12 cellular contexts compared by ENCODE assay signal in genomic region chr2:157440404-157441071, GRCh38. TPM values are rescaled to one million over a fixed set of nuclear protein-coding genes. Genes with fewer than 3 reads are reported as not detected.
A peak's percentile ranks its signal among the peaks of the same experiment; 100 is the strongest.
DNase-seq lines count a peak whose midpoint lies in the region; ATAC-seq and TF ChIP-seq lines count a peak whose summit lies in the region.
"Had no signal": no experiment of that assay in that cellular context is flagged by ENCODE, and none has a peak within 500 bp of the region (broad histone marks: within the 10 kb centered on the region; RNA-seq: fewer than 3 reads in every experiment).

No MANE protein-coding gene starts in this region.

- no peak for TF ChIP-seq CTCF in testis (IDR thresholded peaks at IDR 0.05)

- DNase-seq in activated CD8-positive, alpha-beta memory T cell treated with anti-CD3 and anti-CD28 coated beads, Interleukin-2, amount 10 ng/mL, durations not matched to agents 7 days and 5 days = no peak
- DNase-seq in activated CD8-positive, alpha-beta memory T cell treated with anti-CD3 and anti-CD28 coated beads for 24 hours = no peak
- DNase-seq in NAMALWA (ENCODE audit: low spot score) = peak; percentile 38
- DNase-seq in NCI-H187 (lab: John Stamatoyannopoulos, UW) = no peak
- no peak for DNase-seq in NCI-H524 (lab: John Stamatoyannopoulos, UW)
- no peak for DNase-seq in testis
- DNase-seq: ACHN; activated CD8-positive, alpha-beta memory T cell treated with anti-CD3 and anti-CD28 coated beads, Interleukin-2, amount 50 U/mL, for 4 hours; kidney glomerular epithelial cell; NCI-H526 treated with DMSO at 0.1 percent for 48 hours had no signal

- H3K4me1 ChIP-seq in testis = peaks cover 12% of the 10 kb centered on the region

- H3K9me3 ChIP-seq in testis = no peaks in the 10 kb centered on the region

- WGBS in testis, 2 donors = 83% methylated on average over 5 of the region's 5 CpGs

- TF ChIP-seq POLR2A in testis (IDR thresholded peaks at IDR 0.05) = no peak

- H3K4me3 Mint-ChIP-seq in activated CD8-positive, alpha-beta memory T cell treated with anti-CD3 and anti-CD28 coated beads, Interleukin-2, amount 10 ng/mL, durations not matched to agents 7 days and 5 days = peak overlapping the region; percentile 100
- H3K4me3 Mint-ChIP-seq in dendritic cell treated with granulocyte-macrophage colony-stimulating factor and Interleukin-4, amounts not matched to agents 40 ng/mL and 50 ng/mL, for 4 days = peak overlapping the region; percentile 84
- peak overlapping the region; percentile 90 for H3K4me3 Mint-ChIP-seq in stimulated activated memory B cell treated with anti-CD40 and anti-IgM and Interleukin-4, amounts not matched to agents 10 μg/mL and 1 μg/mL and 100 μg/mL, for 72 hours

- H3K27me3 Mint-ChIP-seq in activated CD8-positive, alpha-beta memory T cell treated with anti-CD3 and anti-CD28 coated beads, Interleukin-2, amount 10 ng/mL, durations not matched to agents 7 days and 5 days = no peaks in the 10 kb centered on the region
- H3K27me3 Mint-ChIP-seq in dendritic cell treated with granulocyte-macrophage colony-stimulating factor and Interleukin-4, amounts not matched to agents 40 ng/mL and 50 ng/mL, for 4 days = no peaks in the 10 kb centered on the region
- H3K27me3 Mint-ChIP-seq in stimulated activated memory B cell treated with anti-CD40 and anti-IgM and Interleukin-4, amounts not matched to agents 10 μg/mL and 1 μg/mL and 100 μg/mL, for 72 hours = no peaks in the 10 kb centered on the region

- H3K36me3 Mint-ChIP-seq in activated CD8-positive, alpha-beta memory T cell treated with anti-CD3 and anti-CD28 coated beads, Interleukin-2, amount 10 ng/mL, durations not matched to agents 7 days and 5 days = peaks cover 80% of the 10 kb centered on the region
- H3K36me3 Mint-ChIP-seq in dendritic cell treated with granulocyte-macrophage colony-stimulating factor and Interleukin-4, amounts not matched to agents 40 ng/mL and 50 ng/mL, for 4 days (ENCODE audit: low read depth) = peaks cover 73% of the 10 kb centered on the region
- peaks cover 78% of the 10 kb centered on the region for H3K36me3 Mint-ChIP-seq in stimulated activated memory B cell treated with anti-CD40 and anti-IgM and Interleukin-4, amounts not matched to agents 10 μg/mL and 1 μg/mL and 100 μg/mL, for 72 hours

- no peaks in the 10 kb centered on the region for H3K27me3 ChIP-seq in testis

- H3K27ac ChIP-seq in testis = no peak overlapping the region

- CTCF ChIA-PET in activated CD8-positive, alpha-beta memory T cell treated with anti-CD3 and anti-CD28 coated beads, Interleukin-2, amount 10 ng/mL, durations not matched to agents 7 days and 5 days (lab: Charles Lee) = interaction anchor here (0.7 to 5.4 kb wide), 17 partner anchors 8 to 436 kb away, joined by 3 to 25 read pairs (median 4); partner anchors contain the start of genes ACVR1, ACVR1C and ERMN

- no peaks in the 10 kb centered on the region for H3K36me3 ChIP-seq in testis (ENCODE audit: low read depth, missing control alignments)

- no peak overlapping the region for H3K4me3 ChIP-seq in testis

- no peaks in the 10 kb centered on the region for H3K9me3 Mint-ChIP-seq in activated CD8-positive, alpha-beta memory T cell treated with anti-CD3 and anti-CD28 coated beads, Interleukin-2, amount 10 ng/mL, durations not matched to agents 7 days and 5 days (ENCODE audit: low read depth)
- no peaks in the 10 kb centered on the region for H3K9me3 Mint-ChIP-seq in dendritic cell treated with granulocyte-macrophage colony-stimulating factor and Interleukin-4, amounts not matched to agents 40 ng/mL and 50 ng/mL, for 4 days
- no peaks in the 10 kb centered on the region for H3K9me3 Mint-ChIP-seq in stimulated activated memory B cell treated with anti-CD40 and anti-IgM and Interleukin-4, amounts not matched to agents 10 μg/mL and 1 μg/mL and 100 μg/mL, for 72 hours

- peak overlapping the region; percentile 98 for H3K27ac Mint-ChIP-seq in activated CD8-positive, alpha-beta memory T cell treated with anti-CD3 and anti-CD28 coated beads, Interleukin-2, amount 10 ng/mL, durations not matched to agents 7 days and 5 days
- peak overlapping the region; percentile 91 for H3K27ac Mint-ChIP-seq in dendritic cell treated with granulocyte-macrophage colony-stimulating factor and Interleukin-4, amounts not matched to agents 40 ng/mL and 50 ng/mL, for 4 days
- peak overlapping the region; percentile 91 for H3K27ac Mint-ChIP-seq in stimulated activated memory B cell treated with anti-CD40 and anti-IgM and Interleukin-4, amounts not matched to agents 10 μg/mL and 1 μg/mL and 100 μg/mL, for 72 hours

- H3K4me1 Mint-ChIP-seq in activated CD8-positive, alpha-beta memory T cell treated with anti-CD3 and anti-CD28 coated beads, Interleukin-2, amount 10 ng/mL, durations not matched to agents 7 days and 5 days = peaks cover 25% of the 10 kb centered on the region
- H3K4me1 Mint-ChIP-seq in dendritic cell treated with granulocyte-macrophage colony-stimulating factor and Interleukin-4, amounts not matched to agents 40 ng/mL and 50 ng/mL, for 4 days (ENCODE audit: low read depth) = peaks cover 64% of the 10 kb centered on the region
- peaks cover 49% of the 10 kb centered on the region for H3K4me1 Mint-ChIP-seq in stimulated activated memory B cell treated with anti-CD40 and anti-IgM and Interleukin-4, amounts not matched to agents 10 μg/mL and 1 μg/mL and 100 μg/mL, for 72 hours

- peak; percentile 0 for ATAC-seq in activated CD8-positive, alpha-beta memory T cell treated with anti-CD3 and anti-CD28 coated beads, Interleukin-2, amount 10 ng/mL, durations not matched to agents 7 days and 5 days
- no peak for ATAC-seq in stimulated activated memory B cell treated with anti-CD40 and anti-IgM and Interleukin-4, amounts not matched to agents 10 μg/mL and 1 μg/mL and 100 μg/mL, for 72 hours

- intact Hi-C loops in dendritic cell treated with granulocyte-macrophage colony-stimulating factor and Interleukin-4, amounts not matched to agents 40 ng/mL and 50 ng/mL, for 4 days (cut with micrococcal nuclease) = no loop called here
- intact Hi-C loops in testis (cut with DNase I; ENCODE audit: low total_unique reads) = no loop called here

RNA-seq across cellular contexts. Expression of gene CYTIP, which starts 3.4 kb away (rescaled TPM):
- 100 to 1,000 TPM; 231 to 343 TPM for total RNA-seq in activated CD8-positive, alpha-beta memory T cell treated with anti-CD3 and anti-CD28 coated beads, Interleukin-2, amount 10 ng/mL, durations not matched to agents 7 days and 5 days
- 1 to 10 TPM; 8.5 to 9.1 TPM for total RNA-seq in testis
- 3.9 TPM for polyA plus RNA-seq in testis (ENCODE audit: insufficient read depth, low read depth, low replicate concordance)

Comparison
In these comparisons a context has a peak if more than half of its experiments do, and no peak if none do; other contexts are left out.
1. RNA of gene CYTIP, which starts 3.4 kb away (total RNA-seq): 231 to 343 TPM in activated CD8-positive, alpha-beta memory T cell treated with anti-CD3 and anti-CD28 coated beads, Interleukin-2, amount 10 ng/mL, durations not matched to agents 7 days and 5 days; 8.5 to 9.1 TPM in testis; every median in the first group is over 10 times any median in the second.
2. Peak in every context shown above with its lines, with median percentiles within 50 percentile points of each other: H3K27ac Mint-ChIP-seq and H3K4me3 Mint-ChIP-seq.